Comparison of ENCODE assay signal across 33 cellular contexts in the genomic region with DNA sequence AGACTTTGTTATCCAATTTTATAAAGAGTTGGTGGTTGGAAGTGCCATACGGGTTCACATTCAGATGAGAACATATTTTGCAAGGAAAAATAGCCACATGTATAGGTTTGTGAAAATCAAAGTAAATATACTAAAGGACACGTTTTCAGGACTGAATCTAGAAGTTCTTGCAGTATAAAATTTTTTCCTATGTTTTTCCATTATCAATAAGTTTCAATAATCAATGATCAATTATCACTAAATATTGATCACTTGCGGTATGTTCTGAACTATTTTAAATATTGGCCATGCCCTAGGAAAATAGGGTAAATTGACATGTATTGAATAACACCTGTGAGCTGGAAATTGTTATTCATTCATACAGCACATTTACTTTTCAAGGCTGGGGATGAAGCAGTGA. TPM values are rescaled to one million over a fixed set of nuclear protein-coding genes. Genes with fewer than 3 reads are reported as not detected.
DNase-seq lines count a peak whose midpoint lies in the region; ATAC-seq, FAIRE-seq and TF ChIP-seq lines count a peak whose summit lies in the region.
"Had no signal": no experiment of that assay in that cellular context is flagged by ENCODE, and none has a peak within 500 bp of the region (broad histone marks: within the 10 kb centered on the region; RNA-seq: fewer than 3 reads in every experiment).

No MANE protein-coding gene starts in this region.

- WGBS in A549 (ENCODE audit: missing lambda C conversion rate): 30% methylated on average over 3 of the region's 3 CpGs
- 18% methylated on average over 3 of the region's 3 CpGs for WGBS in GM12878 (ENCODE audit: insufficient coverage, insufficient replicate concordance, low lambda C conversion rate, missing lambda C conversion rate)
- WGBS in K562 (ENCODE audit: insufficient coverage, low coverage, missing lambda C conversion rate): 0% methylated on average over 3 of the region's 3 CpGs

- no TSS peak for BruUV-seq in GM12878 (replicated peaks; lab: Mats Ljungman, UMichigan)
- no TSS peak for BruUV-seq in K562 (replicated peaks; lab: Mats Ljungman, UMichigan)

- in situ Hi-C loops in GM12878 (cut with MboI) (loop anchor here (25.0 kb wide), 1 partner anchor 445 kb away; no protein-coding TSS in a partner anchor), K562 (cut with MboI) (loop anchor here (25.0 kb wide), 2 partner anchors 770 to 920 kb away; no protein-coding TSS in a partner anchor)

- RAD21 ChIA-PET in GM12878 (lab: Charles Lee; ENCODE audit: unreplicated experiment): no interaction called here

- TF ChIP-seq CTCF in A549 (IDR thresholded peaks at IDR 0.05) (no peak), GM12878 (IDR thresholded peaks at IDR 0.05 in 2 of 3, conservative IDR thresholded peaks at IDR 0.05 in 1 of 3; ENCODE audit: control insufficient read depth in 2 of 3, extremely low read depth in 1 of 3, insufficient read depth in 1 of 3, low read depth in 3 of 3, low read length in 3 of 3) (no peak), K562 (IDR thresholded peaks at IDR 0.05 in 2 of 3, conservative IDR thresholded peaks at IDR 0.05 in 1 of 3; ENCODE audit: insufficient read depth in 2 of 3, low read depth in 1 of 3, low read length in 3 of 3) (no peak)

- CTCF ChIA-PET in A549 (lab: Yijun Ruan, JAX) (no interaction called here), GM12878 (lab: Yijun Ruan, JAX) (interaction anchor here (1.4 kb wide), 1 partner anchor 11 kb away, joined by 3 read pairs; no protein-coding TSS in a partner anchor), K562 (lab: Yijun Ruan, JAX; ENCODE audit: low intra/inter-chr PET ratio) (no interaction called here)

- H4K20me1 ChIP-seq in GM12878 (ENCODE audit: control insufficient read depth, insufficient read depth) (no peaks in the 10 kb centered on the region), K562 (replicated peaks; ENCODE audit: control insufficient read depth, insufficient read depth, low read length) (no peaks in the 10 kb centered on the region)
- H4K20me1 ChIP-seq: BLaER1; BLaER1 treated with 17β-estradiol and CSF1 and Interleukin-3, amounts not matched to agents 10 nM and 100 nM had no signal

- H3K9me3 ChIP-seq in A549: no peaks in the 10 kb centered on the region
- H3K9me3 ChIP-seq in GM12878 (replicated peaks; ENCODE audit: control insufficient read depth, insufficient read depth, low read length): no peaks in the 10 kb centered on the region
- H3K9me3 ChIP-seq in K562 (replicated peaks; ENCODE audit: control insufficient read depth, insufficient read depth, low read depth, low read length): no peaks in the 10 kb centered on the region
- H3K9me3 ChIP-seq: BE2C, Caco-2 had no signal

- SMC1A ChIA-PET in GM12878 (lab: Charles Lee; ENCODE audit: uncharacterized antibody, unreplicated experiment): no interaction called here

- H3K9ac ChIP-seq in GM12878 (ENCODE audit: control insufficient read depth, insufficient read depth, low read length): no peak overlapping the region
- H3K9ac ChIP-seq in K562 (ENCODE audit: insufficient read depth in 1 of 2, low read depth in 2 of 2, low read length in 2 of 2): no peak overlapping the region
- H3K9ac ChIP-seq: BLaER1; BLaER1 treated with 17β-estradiol and CSF1 and Interleukin-3, amounts not matched to agents 10 nM and 100 nM had no signal

- intact Hi-C loops in GM12878 (cut with micrococcal nuclease; ENCODE audit: unreplicated experiment) (no loop called here), K562 (cut with micrococcal nuclease) (no loop called here)

- H2AFZ ChIP-seq in GM12878 (ENCODE audit: control insufficient read depth, low read depth, low read length) (no peak overlapping the region), K562 (ENCODE audit: low read depth, low read length) (no peak overlapping the region)

- ATAC-seq in A549 (no peak), GM12878 (no peak), K562 (no peak)
- ATAC-seq: CD8-positive, alpha-beta T cell had no signal

- H3K79me2 ChIP-seq in GM12878 (ENCODE audit: control insufficient read depth, insufficient read depth, low read length) (no peaks in the 10 kb centered on the region), K562 (ENCODE audit: control insufficient read depth, insufficient read depth, low read length) (no peaks in the 10 kb centered on the region)

- TF ChIP-seq POLR2A in A549 (IDR thresholded peaks at IDR 0.05; ENCODE audit: low read length) (no peak), GM12878 (IDR thresholded peaks at IDR 0.05; ENCODE audit: low read depth, low read length) (no peak), K562 (conservative IDR thresholded peaks at IDR 0.05) (no peak)

- TF ChIP-seq EP300 in A549 (IDR thresholded peaks at IDR 0.05): no peak
- no peak for TF ChIP-seq EP300 in GM12878 (IDR thresholded peaks at IDR 0.05; ENCODE audit: borderline replicate concordance in 1 of 2, control insufficient read depth in 1 of 2, low read depth in 2 of 2, low read length in 2 of 2)
- no peak for TF ChIP-seq EP300 in K562 (IDR thresholded peaks at IDR 0.05; ENCODE audit: low read length)

- no peak overlapping the region for H3K4me3 ChIP-seq in A549
- no peak overlapping the region for H3K4me3 ChIP-seq in GM12878
- no peak overlapping the region for H3K4me3 ChIP-seq in K562
- H3K4me3 ChIP-seq: BLaER1; BLaER1 treated with 17β-estradiol and CSF1 and Interleukin-3, amounts not matched to agents 10 nM and 100 nM had no signal

- H3K9me1 ChIP-seq in K562 (ENCODE audit: control insufficient read depth, insufficient read depth, low read length): no peaks in the 10 kb centered on the region

- H3K4me2 ChIP-seq in A549: no peak overlapping the region
- H3K4me2 ChIP-seq in GM12878 (ENCODE audit: control insufficient read depth, insufficient read depth): no peak overlapping the region
- no peak overlapping the region for H3K4me2 ChIP-seq in K562 (ENCODE audit: insufficient read depth, low read length)
- H3K4me2 ChIP-seq: BLaER1; BLaER1 treated with 17β-estradiol and CSF1 and Interleukin-3, amounts not matched to agents 10 nM and 100 nM had no signal

- H3K27ac ChIP-seq in A549 (no peak overlapping the region), GM12878 (ENCODE audit: control insufficient read depth, insufficient read depth) (no peak overlapping the region), K562 (ENCODE audit: extremely low read depth, low read depth, low read length) (no peak overlapping the region)
- H3K27ac ChIP-seq: 22Rv1; BLaER1; BLaER1 treated with 17β-estradiol and CSF1 and Interleukin-3, amounts not matched to agents 10 nM and 100 nM; C4-2B had no signal

- TF ChIP-seq RAD21 in A549 (conservative IDR thresholded peaks at IDR 0.05 in 1 of 2, IDR thresholded peaks at IDR 0.05 in 1 of 2) (no peak), GM12878 (IDR thresholded peaks at IDR 0.05; ENCODE audit: insufficient read depth, low read depth, low read length) (no peak), K562 (CRISPR knock-in tag; conservative IDR thresholded peaks at IDR 0.05 in 1 of 2, IDR thresholded peaks at IDR 0.05 in 1 of 2) (no peak)

- H3K4me1 ChIP-seq in A549 (no peaks in the 10 kb centered on the region), GM12878 (ENCODE audit: control insufficient read depth, insufficient read depth, low read length) (no peaks in the 10 kb centered on the region), K562 (replicated peaks in 1 of 2; ENCODE audit: control insufficient read depth in 2 of 2, insufficient read depth in 2 of 2, low read length in 2 of 2) (no peaks in the 10 kb centered on the region)
- H3K4me1 ChIP-seq: BE2C; BLaER1; BLaER1 treated with 17β-estradiol and CSF1 and Interleukin-3, amounts not matched to agents 10 nM and 100 nM; Caco-2 had no signal

- POLR2A ChIA-PET in A549 (lab: Yijun Ruan, JAX) (no interaction called here), GM12878 (lab: Charles Lee) (no interaction called here), K562 (lab: Yijun Ruan, JAX) (no interaction called here)

- no peak for DNase-seq in A549 (ENCODE audit: low read depth in 1 of 2, low spot score in 1 of 2)
- no peak for DNase-seq in GM12878 (ENCODE audit: low read depth, low spot score)
- DNase-seq in K562 (ENCODE audit: extremely low read depth in 1 of 4, low spot score in 3 of 4): no peak
- no peak for DNase-seq in NCI-H226
- no peak for DNase-seq in putamen (ENCODE audit: low spot score)
- no peak for DNase-seq in mucosa of gallbladder (ENCODE audit: low spot score)
- DNase-seq in DMS79 treated with DMSO at 0.1 percent for 48 hours (lab: John Stamatoyannopoulos, UW): no peak
- DNase-seq: 8988T; ACHN; AML-193; BE2C; C1 segment of cervical spinal cord; Caco-2; Calu3; CD4-positive, alpha-beta memory T cell; CD4-positive, alpha-beta T cell; CD4-positive, CD25-positive, alpha-beta regulatory T cell; CD8-positive, alpha-beta memory T cell; CD8-positive, alpha-beta T cell; COR-L47; DMS 273 treated with DMSO at 0.1 percent for 48 hours; DMS153; DMS53; DMS79; DND-41; EL had no signal

- H3K27me3 ChIP-seq in GM12878 (replicated peaks in 1 of 2; ENCODE audit: control insufficient read depth in 2 of 2, insufficient read depth in 2 of 2, low read length in 1 of 2) (no peaks in the 10 kb centered on the region), K562 (ENCODE audit: control insufficient read depth in 2 of 2, insufficient read depth in 2 of 2, low read length in 2 of 2) (no peaks in the 10 kb centered on the region)
- H3K27me3 ChIP-seq: BE2C; BLaER1; BLaER1 treated with 17β-estradiol and CSF1 and Interleukin-3, amounts not matched to agents 10 nM and 100 nM had no signal

- FAIRE-seq in A549 (lab: Jason Lieb, UNC) (peak; percentile 59), GM12878 (lab: Jason Lieb, UNC) (no peak), K562 (lab: Jason Lieb, UNC) (no peak), islet of Langerhans (lab: Jason Lieb, UNC) (peak; percentile 38)
- FAIRE-seq: A204.1, D721Med had no signal

- H3K36me3 ChIP-seq in GM12878 (ENCODE audit: control insufficient read depth in 2 of 2, insufficient read depth in 2 of 2, low read length in 1 of 2) (no peaks in the 10 kb centered on the region), K562 (ENCODE audit: control insufficient read depth, insufficient read depth, low read length) (no peaks in the 10 kb centered on the region)
- H3K36me3 ChIP-seq: BE2C; BLaER1; BLaER1 treated with 17β-estradiol and CSF1 and Interleukin-3, amounts not matched to agents 10 nM and 100 nM had no signal

RNA-seq across cellular contexts. Expression of gene ALG10B, which starts 25.9 kb away (rescaled TPM):
- polyA plus RNA-seq in A549 (2011; rRNA removed) (10.5 and 15.2 TPM in 2 replicates), A549 (2017; fragmentation: RNase III; extraction: RNeasy Plus Mini Kit Qiagen cat#74134 plus additional on column Dnase treatment) (3.5 to 4.7 TPM (median 3.7 TPM) in 3 replicates), GM12878 (2011; rRNA removed) (23.7 and 31.4 TPM in 2 replicates), GM12878 (2014; fragmentation: Illumina TruSeq; extraction: Trizol) (9.5 and 10.8 TPM in 2 replicates), GM12878 (2014; fragmentation: Nextera tagmentation; extraction: Ambion mirVana) (1 to 10 TPM; 2.0 to 4.5 TPM), GM12878 (2014; rRNA removed) (8.3 and 10.3 TPM in 2 replicates), GM12878 (2016; fragmentation: Nextera tagmentation; extraction: Ambion mirVana) (1 to 10 TPM; 5.2 to 5.4 TPM), K562 (2011; rRNA removed) (0.85 and 3.3 TPM in 2 replicates), K562 (2014; fragmentation: Illumina TruSeq; extraction: Trizol) (1.6 and 1.8 TPM in 2 replicates), K562 (2014; fragmentation: Nextera tagmentation; extraction: Ambion mirVana) (under 1 TPM; 0.34 to 0.46 TPM), K562 (2014; rRNA removed) (0.89 and 2.0 TPM in 2 replicates)
- 6.3 and 6.7 TPM in 2 replicates for polyA plus RNA-seq in A549 (2012; cell fraction: cytosol; rRNA removed)
- 7.2 and 8.9 TPM in 2 replicates for polyA plus RNA-seq in A549 (2012; cell fraction: nucleus; rRNA removed)
- 36.7 and 38.8 TPM in 2 replicates for polyA minus RNA-seq in A549 (2011; rRNA and poly(A)+ RNA removed)
- total RNA-seq in GM12878 (2013; cell fraction: nucleolus; rRNA removed): 36.0 and 37.3 TPM in 2 replicates
- total RNA-seq in GM12878 (2014; rRNA removed) (9.1 and 10.1 TPM in 2 replicates), GM12878 (2014; rRNA removed; fragmentation: Illumina TruSeq; extraction: Trizol) (8.4 and 9.3 TPM in 2 replicates), GM12878 (2021) (12.8 and 14.1 TPM in 2 replicates), K562 (2014; rRNA removed) (1.8 and 2.7 TPM in 2 replicates), K562 (2014; rRNA removed; fragmentation: Illumina TruSeq; extraction: Trizol) (2.0 and 2.3 TPM in 2 replicates), K562 (2015; rRNA removed; fragmentation: Illumina TruSeq; extraction: Trizol) (1.7 and 2.2 TPM in 2 replicates), K562 (2021) (2.5 and 3.1 TPM in 2 replicates), mucosa of gallbladder (14.2 TPM)
- 5.8 TPM for polyA plus RNA-seq in GM12878 (2011; ENCODE audit: low read depth)
- 27.3 and 27.5 TPM in 2 replicates for polyA plus RNA-seq in GM12878 (2011; cell fraction: cytosol; rRNA removed)
- 14.8 and 15.4 TPM in 2 replicates for polyA plus RNA-seq in GM12878 (2011; cell fraction: nucleus; rRNA removed)
- 4.6 and 5.3 TPM in 2 replicates for polyA plus RNA-seq in GM12878 (2012)
- polyA minus RNA-seq in GM12878 (2011; rRNA and poly(A)+ RNA removed): 53.1 and 64.0 TPM in 2 replicates
- 9.5 and 9.8 TPM in 2 replicates for polyA minus RNA-seq in GM12878 (2011; cell fraction: cytosol; rRNA and poly(A)+ RNA removed)
- polyA minus RNA-seq in GM12878 (2011; cell fraction: nucleus; rRNA and poly(A)+ RNA removed): 23.8 and 28.2 TPM in 2 replicates
- total RNA-seq in K562 (2011; cell fraction: chromatin; rRNA removed; ENCODE audit: low replicate concordance): 5.9 TPM in 2 replicates
- total RNA-seq in K562 (2011; cell fraction: nucleolus; rRNA removed): 9.7 and 10.8 TPM in 2 replicates
- total RNA-seq in K562 (2011; cell fraction: nucleoplasm; rRNA removed): 5.6 and 7.6 TPM in 2 replicates
- 2.4 and 4.4 TPM in 2 replicates for polyA plus RNA-seq in K562 (2011; cell fraction: cytosol; rRNA removed)
- 1.1 and 4.7 TPM in 2 replicates for polyA plus RNA-seq in K562 (2011; cell fraction: nucleus; rRNA removed)
- polyA plus RNA-seq in K562 (2012): 1.2 and 1.7 TPM in 2 replicates
- 3.3 and 6.7 TPM in 2 replicates for polyA minus RNA-seq in K562 (2011; rRNA and poly(A)+ RNA removed)
- 0.55 and 2.7 TPM in 2 replicates for polyA minus RNA-seq in K562 (2011; cell fraction: cytosol; rRNA and poly(A)+ RNA removed)
- 2.3 and 5.8 TPM in 2 replicates for polyA minus RNA-seq in K562 (2011; cell fraction: nucleus; rRNA and poly(A)+ RNA removed)
